ENCODE assay signal across 12 cellular contexts in the genomic region with DNA sequence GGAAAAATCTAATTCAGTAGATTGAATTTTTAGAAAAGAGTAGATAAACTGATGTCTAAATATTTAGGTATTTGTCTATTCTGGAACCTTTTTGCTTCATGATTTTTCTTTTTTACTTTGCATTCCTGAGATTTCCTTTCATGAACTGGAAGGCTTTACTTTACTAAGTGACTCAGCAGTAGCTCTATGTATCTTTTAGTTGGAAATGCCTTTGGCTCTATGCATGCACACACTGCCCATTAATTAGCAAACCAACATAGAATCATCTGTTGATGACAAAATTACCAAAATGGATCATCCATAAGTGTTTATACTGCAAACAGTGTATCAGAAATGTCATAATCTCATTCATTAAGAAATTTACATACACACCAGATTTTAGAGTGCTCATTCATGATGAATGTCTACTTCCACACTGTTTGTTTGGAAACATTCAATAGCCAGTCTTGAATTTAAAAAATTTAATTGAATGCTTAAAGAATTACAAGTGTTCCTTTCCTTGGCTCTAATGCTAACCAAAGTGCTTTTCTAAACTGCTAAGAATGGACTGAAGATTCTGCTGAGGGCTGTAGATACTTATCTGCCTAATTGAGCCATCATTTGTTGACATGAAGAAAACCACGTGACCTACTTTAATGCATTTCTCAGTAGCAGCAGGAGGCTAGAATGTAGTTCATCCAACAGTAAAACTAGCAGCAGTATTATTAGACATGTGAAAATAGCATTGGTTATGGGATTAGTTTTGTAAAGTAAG.
A peak's percentile ranks its signal among the peaks of the same experiment; 100 is the strongest.
DNase-seq lines count a peak whose midpoint lies in the region; ATAC-seq and TF ChIP-seq lines count a peak whose summit lies in the region.
"Had no signal": no experiment of that assay in that cellular context is flagged by ENCODE, and none has a peak within 500 bp of the region (broad histone marks: within the 10 kb centered on the region; RNA-seq: fewer than 3 reads in every experiment).

No MANE protein-coding gene starts in this region.

- no peaks in the 10 kb centered on the region for H3K4me1 ChIP-seq in trophoblast cell (ENCODE audit: control insufficient read depth in 1 of 2, insufficient read depth in 2 of 2, low read length in 2 of 2)
- H3K4me1 ChIP-seq in SJCRH30 = peaks cover 6% of the 10 kb centered on the region; the same call in 1 of the 2 replicates

- no peak overlapping the region for H2AK5ac ChIP-seq in trophoblast cell (ENCODE audit: low read length)

- H2AFZ ChIP-seq in trophoblast cell (ENCODE audit: insufficient read depth, low read length, poor library complexity) = no peak overlapping the region

- H3K79me2 ChIP-seq in trophoblast cell (ENCODE audit: control insufficient read depth, insufficient read depth, low read length, poor library complexity) = no peaks in the 10 kb centered on the region

- H2BK120ac ChIP-seq in trophoblast cell (ENCODE audit: insufficient read depth, low read length, poor library complexity) = no peak overlapping the region

- H3K4me3 ChIP-seq in trophoblast cell (ENCODE audit: low read depth, low read length) (no peak overlapping the region), SJCRH30 (no peak overlapping the region)
- H3K4me3 ChIP-seq: suprapubic skin had no signal

- no peak overlapping the region for H2BK5ac ChIP-seq in trophoblast cell (ENCODE audit: low read depth, low read length, poor library complexity)

- H3K9me3 ChIP-seq in trophoblast cell (ENCODE audit: insufficient read depth, low read depth, low read length) (no peaks in the 10 kb centered on the region), SJCRH30 (replicated peaks) (no peaks in the 10 kb centered on the region)
- H3K9me3 ChIP-seq: suprapubic skin had no signal

- H3K36me3 ChIP-seq in trophoblast cell (ENCODE audit: control insufficient read depth in 1 of 2, insufficient read depth in 2 of 2, low read length in 2 of 2) (no peaks in the 10 kb centered on the region), SJCRH30 (no peaks in the 10 kb centered on the region)
- H3K36me3 ChIP-seq: suprapubic skin had no signal

- no peaks in the 10 kb centered on the region for H3K79me1 ChIP-seq in trophoblast cell (ENCODE audit: low read length)

- peak; percentile 60 for DNase-seq in ELR (ENCODE audit: low read depth)
- DNase-seq in NCI-H1417 treated with DMSO at 0.1 percent for 48 hours (lab: John Stamatoyannopoulos, UW) = peak; percentile 36
- no peak for DNase-seq in chondrocyte (ENCODE audit: low spot score)
- peak; percentile 16 to 72 for DNase-seq in trophoblast cell
- no peak for DNase-seq in SJCRH30
- DNase-seq in left cardiac atrium = no peak
- no peak for DNase-seq in hypothalamus (lab: John Stamatoyannopoulos, UW)
- DNase-seq: dermis blood vessel endothelial cell; stimulated activated CD4-positive, alpha-beta T cell treated with anti-CD3 and anti-CD28 coated beads, Interleukin-4, amount 100 ng/mL, for 24 hours had no signal

- H3K4me1 Mint-ChIP-seq in chondrocyte (ENCODE audit: low read depth) = peaks cover 33% of the 10 kb centered on the region

- H4K8ac ChIP-seq in trophoblast cell (ENCODE audit: low read depth, low read length) = no peak overlapping the region

- no peak for TF ChIP-seq CTCF in chondrocyte (IDR thresholded peaks at IDR 0.05)

- no peak overlapping the region for H3K4me2 ChIP-seq in trophoblast cell (ENCODE audit: low read length)

- H3K4ac ChIP-seq in trophoblast cell (ENCODE audit: low read depth, low read length) = no peak overlapping the region

- H3K27me3 ChIP-seq in trophoblast cell (ENCODE audit: insufficient read depth, low read length) (no peaks in the 10 kb centered on the region), SJCRH30 (no peaks in the 10 kb centered on the region)
- H3K27me3 ChIP-seq: suprapubic skin had no signal

- no peaks in the 10 kb centered on the region for H3K9me3 Mint-ChIP-seq in chondrocyte (ENCODE audit: low read depth)
- H3K9me3 Mint-ChIP-seq: nephron; T-helper 2 cell treated with Interferon-gamma antibody and Interleukin-4, amounts not matched to agents 5 μg/mL and 100 μg/mL, for 36 hours had no signal

- H2BK12ac ChIP-seq in trophoblast cell (ENCODE audit: low read length) = no peak overlapping the region

- no peaks in the 10 kb centered on the region for H3K27me3 Mint-ChIP-seq in chondrocyte (ENCODE audit: low read depth)

- intact Hi-C loops in left cardiac atrium (cut with DNase I) = no loop called here

- ATAC-seq in left cardiac atrium = no peak

- no peak overlapping the region for H3K4me3 Mint-ChIP-seq in chondrocyte (ENCODE audit: unreplicated experiment)
- H3K4me3 Mint-ChIP-seq: nephron; T-helper 2 cell treated with Interferon-gamma antibody and Interleukin-4, amounts not matched to agents 5 μg/mL and 100 μg/mL, for 36 hours had no signal

- no peak overlapping the region for H3K23ac ChIP-seq in trophoblast cell (ENCODE audit: low read length)

- H4K91ac ChIP-seq in trophoblast cell (ENCODE audit: low read depth, low read length) = no peak overlapping the region

- no peak overlapping the region for H3K9ac ChIP-seq in trophoblast cell (ENCODE audit: low read length)

- H3K18ac ChIP-seq in trophoblast cell (ENCODE audit: low read length) = no peak overlapping the region

- no peaks in the 10 kb centered on the region for H3K36me3 Mint-ChIP-seq in chondrocyte (ENCODE audit: low read depth)

- H3K27ac ChIP-seq in trophoblast cell (ENCODE audit: low read depth, low read length) = no peak overlapping the region
- H3K27ac ChIP-seq in SJCRH30 = no peak overlapping the region
- H3K27ac ChIP-seq: suprapubic skin had no signal

- peak overlapping the region; percentile 5 for H3K27ac Mint-ChIP-seq in chondrocyte (ENCODE audit: unreplicated experiment)
- H3K27ac Mint-ChIP-seq: T-helper 2 cell treated with Interferon-gamma antibody and Interleukin-4, amounts not matched to agents 5 μg/mL and 100 μg/mL, for 36 hours had no signal

- no peak overlapping the region for H3K14ac ChIP-seq in trophoblast cell (ENCODE audit: low read length)

- no peak overlapping the region for H4K12ac ChIP-seq in trophoblast cell (ENCODE audit: low read depth, low read length)

- no CpG with 5 or more reads among the region's 1 CpG for WGBS in trophoblast cell (ENCODE audit: extremely low coverage, insufficient coverage, insufficient read length)

Comparison
In these comparisons a context has a peak if more than half of its experiments do, and no peak if none do; other contexts are left out.
1. DNase-seq: peak in ELR (single experiment), NCI-H1417 treated with DMSO at 0.1 percent for 48 hours (single experiment) and trophoblast cell (2 of 2); none in chondrocyte (single experiment), SJCRH30 (0 of 2), left cardiac atrium (single experiment) and hypothalamus (0 of 51).